Comparison of ENCODE assay signal across 1 cellular context in genomic region chrX:113977887-113978286, GRCh38.
TF ChIP-seq lines count a peak whose summit lies in the region.

No MANE protein-coding gene starts in this region.

TF ChIP-seq in GM23338, 12 proteins besides CTCF, POLR2A, EP300 and RAD21 (continued from another document):
- TF ChIP-seq REST (IDR thresholded peaks at IDR 0.05; ENCODE audit: unreplicated experiment): no peak
